1 cellular context compared by ENCODE assay signal in the genomic region with DNA sequence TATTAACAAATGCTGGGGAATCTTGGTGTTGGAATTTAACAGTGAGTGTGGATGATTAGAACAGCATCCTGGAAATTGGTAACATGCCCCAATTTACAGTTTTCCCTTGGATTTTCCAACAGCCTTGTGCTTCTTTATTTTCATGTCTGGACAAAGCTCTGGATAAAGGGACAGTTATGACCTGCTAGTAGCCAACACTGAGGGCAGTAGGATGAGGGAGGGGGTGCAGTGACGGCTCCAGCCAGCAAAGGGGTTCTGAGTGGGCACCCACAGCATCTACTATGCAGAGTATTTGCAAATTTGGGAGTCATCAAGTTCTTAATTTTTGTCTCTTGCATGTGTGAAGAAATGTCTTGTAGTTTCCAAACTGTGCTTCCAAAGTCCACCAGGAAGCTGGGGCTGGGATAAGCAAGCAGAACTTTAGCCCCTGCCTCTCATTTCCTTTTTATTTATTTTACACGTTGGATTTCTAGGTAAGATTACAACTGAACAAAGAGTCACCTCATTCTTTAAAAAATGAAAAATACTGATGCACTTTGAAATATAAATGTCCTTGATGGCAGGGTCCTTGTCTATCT.
TF ChIP-seq lines count a peak whose summit lies in the region.

No MANE protein-coding gene starts in this region.

TF ChIP-seq in HepG2, 621 proteins besides CTCF, POLR2A, EP300 and RAD21 (continued from another document and continues in another):
- no peak for TF ChIP-seq NFYC (CRISPR knock-in tag; IDR thresholded peaks at IDR 0.05)
- TF ChIP-seq ZNF331 (CRISPR knock-in tag; IDR thresholded peaks at IDR 0.05), result peak; percentile 24; the same call in 1 of the 2 replicates
- TF ChIP-seq, protein P1, sequence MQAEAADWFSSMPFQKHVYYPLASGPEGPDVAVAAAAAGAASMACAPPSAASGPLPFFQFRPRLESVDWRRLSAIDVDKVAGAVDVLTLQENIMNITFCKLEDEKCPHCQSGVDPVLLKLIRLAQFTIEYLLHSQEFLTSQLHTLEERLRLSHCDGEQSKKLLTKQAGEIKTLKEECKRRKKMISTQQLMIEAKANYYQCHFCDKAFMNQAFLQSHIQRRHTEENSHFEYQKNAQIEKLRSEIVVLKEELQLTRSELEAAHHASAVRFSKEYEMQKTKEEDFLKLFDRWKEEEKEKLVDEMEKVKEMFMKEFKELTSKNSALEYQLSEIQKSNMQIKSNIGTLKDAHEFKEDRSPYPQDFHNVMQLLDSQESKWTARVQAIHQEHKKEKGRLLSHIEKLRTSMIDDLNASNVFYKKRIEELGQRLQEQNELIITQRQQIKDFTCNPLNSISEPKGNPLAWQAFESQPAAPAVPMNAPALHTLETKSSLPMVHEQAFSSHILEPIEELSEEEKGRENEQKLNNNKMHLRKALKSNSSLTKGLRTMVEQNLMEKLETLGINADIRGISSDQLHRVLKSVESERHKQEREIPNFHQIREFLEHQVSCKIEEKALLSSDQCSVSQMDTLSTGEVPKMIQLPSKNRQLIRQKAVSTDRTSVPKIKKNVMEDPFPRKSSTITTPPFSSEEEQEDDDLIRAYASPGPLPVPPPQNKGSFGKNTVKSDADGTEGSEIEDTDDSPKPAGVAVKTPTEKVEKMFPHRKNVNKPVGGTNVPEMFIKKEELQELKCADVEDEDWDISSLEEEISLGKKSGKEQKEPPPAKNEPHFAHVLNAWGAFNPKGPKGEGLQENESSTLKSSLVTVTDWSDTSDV (CRISPR knock-in tag; IDR thresholded peaks at IDR 0.05), result no peak
- TF ChIP-seq BRCA1 (CRISPR knock-in tag; IDR thresholded peaks at IDR 0.05), result no peak
- no peak for TF ChIP-seq ZNF790 (CRISPR knock-in tag; IDR thresholded peaks at IDR 0.05; ENCODE audit: borderline replicate concordance)
- TF ChIP-seq, protein P2, sequence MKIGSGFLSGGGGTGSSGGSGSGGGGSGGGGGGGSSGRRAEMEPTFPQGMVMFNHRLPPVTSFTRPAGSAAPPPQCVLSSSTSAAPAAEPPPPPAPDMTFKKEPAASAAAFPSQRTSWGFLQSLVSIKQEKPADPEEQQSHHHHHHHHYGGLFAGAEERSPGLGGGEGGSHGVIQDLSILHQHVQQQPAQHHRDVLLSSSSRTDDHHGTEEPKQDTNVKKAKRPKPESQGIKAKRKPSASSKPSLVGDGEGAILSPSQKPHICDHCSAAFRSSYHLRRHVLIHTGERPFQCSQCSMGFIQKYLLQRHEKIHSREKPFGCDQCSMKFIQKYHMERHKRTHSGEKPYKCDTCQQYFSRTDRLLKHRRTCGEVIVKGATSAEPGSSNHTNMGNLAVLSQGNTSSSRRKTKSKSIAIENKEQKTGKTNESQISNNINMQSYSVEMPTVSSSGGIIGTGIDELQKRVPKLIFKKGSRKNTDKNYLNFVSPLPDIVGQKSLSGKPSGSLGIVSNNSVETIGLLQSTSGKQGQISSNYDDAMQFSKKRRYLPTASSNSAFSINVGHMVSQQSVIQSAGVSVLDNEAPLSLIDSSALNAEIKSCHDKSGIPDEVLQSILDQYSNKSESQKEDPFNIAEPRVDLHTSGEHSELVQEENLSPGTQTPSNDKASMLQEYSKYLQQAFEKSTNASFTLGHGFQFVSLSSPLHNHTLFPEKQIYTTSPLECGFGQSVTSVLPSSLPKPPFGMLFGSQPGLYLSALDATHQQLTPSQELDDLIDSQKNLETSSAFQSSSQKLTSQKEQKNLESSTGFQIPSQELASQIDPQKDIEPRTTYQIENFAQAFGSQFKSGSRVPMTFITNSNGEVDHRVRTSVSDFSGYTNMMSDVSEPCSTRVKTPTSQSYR (CRISPR knock-in tag; IDR thresholded peaks at IDR 0.05; ENCODE audit: borderline replicate concordance), result 0 out of 2 replicates have a peak, but pooled peaks have one; percentile 28
- TF ChIP-seq KDM1A (CRISPR knock-in tag; IDR thresholded peaks at IDR 0.05), result 0 out of 2 replicates have a peak, but pooled peaks have one; percentile 12
- TF ChIP-seq TBP (CRISPR knock-in tag; IDR thresholded peaks at IDR 0.05), result no peak
- no peak for TF ChIP-seq ZNF296 (CRISPR knock-in tag; conservative IDR thresholded peaks at IDR 0.05)
- TF ChIP-seq ZFP62 (CRISPR knock-in tag; IDR thresholded peaks at IDR 0.05), result no peak
- TF ChIP-seq RAD51 (IDR thresholded peaks at IDR 0.05; ENCODE audit: borderline replicate concordance), result no peak
- TF ChIP-seq ZNF775 (CRISPR knock-in tag; IDR thresholded peaks at IDR 0.05; ENCODE audit: borderline replicate concordance), result no peak
- TF ChIP-seq, protein P3, sequence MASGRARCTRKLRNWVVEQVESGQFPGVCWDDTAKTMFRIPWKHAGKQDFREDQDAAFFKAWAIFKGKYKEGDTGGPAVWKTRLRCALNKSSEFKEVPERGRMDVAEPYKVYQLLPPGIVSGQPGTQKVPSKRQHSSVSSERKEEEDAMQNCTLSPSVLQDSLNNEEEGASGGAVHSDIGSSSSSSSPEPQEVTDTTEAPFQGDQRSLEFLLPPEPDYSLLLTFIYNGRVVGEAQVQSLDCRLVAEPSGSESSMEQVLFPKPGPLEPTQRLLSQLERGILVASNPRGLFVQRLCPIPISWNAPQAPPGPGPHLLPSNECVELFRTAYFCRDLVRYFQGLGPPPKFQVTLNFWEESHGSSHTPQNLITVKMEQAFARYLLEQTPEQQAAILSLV (CRISPR knock-in tag; IDR thresholded peaks at IDR 0.05; ENCODE audit: borderline replicate concordance), result no peak
- TF ChIP-seq RFX5 (IDR thresholded peaks at IDR 0.05; ENCODE audit: low read depth, low read length), result no peak
- TF ChIP-seq ZBTB33 (CRISPR knock-in tag; IDR thresholded peaks at IDR 0.05), result no peak
- no peak for TF ChIP-seq JUNB (CRISPR knock-in tag; IDR thresholded peaks at IDR 0.05; ENCODE audit: borderline replicate concordance)
- TF ChIP-seq GTF2F1 (IDR thresholded peaks at IDR 0.05; ENCODE audit: low read length), result no peak
- no peak for TF ChIP-seq HMGA1 (CRISPR knock-in tag; conservative IDR thresholded peaks at IDR 0.05)
- TF ChIP-seq SNAPC2 (CRISPR knock-in tag; IDR thresholded peaks at IDR 0.05), result no peak
- TF ChIP-seq MAFG (CRISPR knock-in tag; IDR thresholded peaks at IDR 0.05), result no peak
- no peak for TF ChIP-seq PLRG1 (conservative IDR thresholded peaks at IDR 0.05)
- TF ChIP-seq RFX1 (IDR thresholded peaks at IDR 0.05), result no peak
- no peak for TF ChIP-seq NFKB2 (CRISPR knock-in tag; IDR thresholded peaks at IDR 0.05; ENCODE audit: borderline replicate concordance)
- TF ChIP-seq ZNF687 (CRISPR knock-in tag; IDR thresholded peaks at IDR 0.05), result no peak
- no peak for TF ChIP-seq HNRNPK (IDR thresholded peaks at IDR 0.05; ENCODE audit: low read depth, low read length, poor library complexity, severe bottlenecking)
- peak; percentile 28; the same call in 1 of the 2 replicates for TF ChIP-seq TARDBP (CRISPR knock-in tag; IDR thresholded peaks at IDR 0.05)
- TF ChIP-seq ZNF225 (CRISPR knock-in tag; IDR thresholded peaks at IDR 0.05), result no peak
- 0 out of 2 replicates have a peak, but pooled peaks have one; percentile 29 for TF ChIP-seq HNF1A (IDR thresholded peaks at IDR 0.05; ENCODE audit: low read depth)
- TF ChIP-seq HNF1A (CRISPR knock-in tag; IDR thresholded peaks at IDR 0.05; ENCODE audit: borderline replicate concordance), result peak; percentile 55; the same call in 1 of the 2 replicates
- TF ChIP-seq, protein P4, sequence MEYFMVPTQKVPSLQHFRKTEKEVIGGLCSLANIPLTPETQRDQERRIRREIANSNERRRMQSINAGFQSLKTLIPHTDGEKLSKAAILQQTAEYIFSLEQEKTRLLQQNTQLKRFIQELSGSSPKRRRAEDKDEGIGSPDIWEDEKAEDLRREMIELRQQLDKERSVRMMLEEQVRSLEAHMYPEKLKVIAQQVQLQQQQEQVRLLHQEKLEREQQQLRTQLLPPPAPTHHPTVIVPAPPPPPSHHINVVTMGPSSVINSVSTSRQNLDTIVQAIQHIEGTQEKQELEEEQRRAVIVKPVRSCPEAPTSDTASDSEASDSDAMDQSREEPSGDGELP (IDR thresholded peaks at IDR 0.05; ENCODE audit: borderline replicate concordance, low read depth), result no peak
- no peak for TF ChIP-seq ZKSCAN8 (CRISPR knock-in tag; IDR thresholded peaks at IDR 0.05; ENCODE audit: borderline replicate concordance)
- TF ChIP-seq PHF21A (CRISPR knock-in tag; IDR thresholded peaks at IDR 0.05), result no peak; the same call in 1 of the 2 replicates
- TF ChIP-seq, protein P5, sequence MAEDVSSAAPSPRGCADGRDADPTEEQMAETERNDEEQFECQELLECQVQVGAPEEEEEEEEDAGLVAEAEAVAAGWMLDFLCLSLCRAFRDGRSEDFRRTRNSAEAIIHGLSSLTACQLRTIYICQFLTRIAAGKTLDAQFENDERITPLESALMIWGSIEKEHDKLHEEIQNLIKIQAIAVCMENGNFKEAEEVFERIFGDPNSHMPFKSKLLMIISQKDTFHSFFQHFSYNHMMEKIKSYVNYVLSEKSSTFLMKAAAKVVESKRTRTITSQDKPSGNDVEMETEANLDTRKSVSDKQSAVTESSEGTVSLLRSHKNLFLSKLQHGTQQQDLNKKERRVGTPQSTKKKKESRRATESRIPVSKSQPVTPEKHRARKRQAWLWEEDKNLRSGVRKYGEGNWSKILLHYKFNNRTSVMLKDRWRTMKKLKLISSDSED (CRISPR knock-in tag; IDR thresholded peaks at IDR 0.05), result no peak
- TF ChIP-seq SP5 (CRISPR knock-in tag; IDR thresholded peaks at IDR 0.05; ENCODE audit: borderline replicate concordance, low read depth), result no peak
- TF ChIP-seq CCAR2 (optimal IDR thresholded peaks at IDR 0.05; ENCODE audit: low read depth, low read length), result no peak
- TF ChIP-seq ZNF275 (CRISPR knock-in tag; IDR thresholded peaks at IDR 0.05; ENCODE audit: borderline replicate concordance), result no peak
